1 cellular context compared by ENCODE assay signal in the genomic region with DNA sequence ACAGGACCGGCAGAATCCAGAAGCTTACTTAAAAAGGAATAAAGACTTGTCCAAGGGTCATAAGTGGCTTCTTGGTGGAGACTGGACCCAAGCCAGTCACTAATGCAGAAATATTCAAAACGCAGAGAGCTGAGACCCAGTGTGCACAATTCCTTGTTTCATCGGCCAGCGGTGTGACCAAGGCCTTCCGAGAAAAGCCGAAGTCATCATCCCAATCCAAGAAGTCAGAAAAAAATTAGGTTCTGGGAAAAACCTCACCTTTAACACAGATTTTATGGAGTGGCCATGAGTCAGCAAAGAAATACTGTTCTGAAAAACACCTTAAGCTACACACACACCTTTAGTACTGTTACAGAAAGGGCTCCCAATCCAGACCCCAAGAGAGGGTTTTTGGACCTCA.
TF ChIP-seq lines count a peak whose summit lies in the region.

No MANE protein-coding gene starts in this region.

TF ChIP-seq in K562, 482 proteins besides CTCF, POLR2A, EP300 and RAD21 (continued from another document):
- TF ChIP-seq, protein P1, sequence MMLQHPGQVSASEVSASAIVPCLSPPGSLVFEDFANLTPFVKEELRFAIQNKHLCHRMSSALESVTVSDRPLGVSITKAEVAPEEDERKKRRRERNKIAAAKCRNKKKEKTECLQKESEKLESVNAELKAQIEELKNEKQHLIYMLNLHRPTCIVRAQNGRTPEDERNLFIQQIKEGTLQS (IDR thresholded peaks at IDR 0.05), result peak; percentile 9; the same call in 1 of the 2 replicates
- TF ChIP-seq, protein P1 (CRISPR knock-in tag; conservative IDR thresholded peaks at IDR 0.05), result no peak
- TF ChIP-seq JUND (IDR thresholded peaks at IDR 0.05; ENCODE audit: borderline replicate concordance, low read depth, low read length) (peak; percentile 29; the same call in 1 of the 2 replicates), JUND (tag; IDR thresholded peaks at IDR 0.05; ENCODE audit: borderline replicate concordance, low read depth, low read length) (no peak), DMBX1 (CRISPR knock-in tag; IDR thresholded peaks at IDR 0.05; ENCODE audit: borderline replicate concordance) (0 out of 2 replicates have a peak, but pooled peaks have one; percentile 51), ZKSCAN8 (CRISPR knock-in tag; IDR thresholded peaks at IDR 0.05) (0 out of 2 replicates have a peak, but pooled peaks have one; percentile 15), NFE2L1 (tag; IDR thresholded peaks at IDR 0.05; ENCODE audit: borderline replicate concordance, low read depth) (0 out of 2 replicates have a peak, but pooled peaks have one; percentile 44), CBFB (CRISPR knock-in tag; IDR thresholded peaks at IDR 0.05) (no peak), ZNF347 (CRISPR knock-in tag; IDR thresholded peaks at IDR 0.05; ENCODE audit: low read depth) (0 out of 2 replicates have a peak, but pooled peaks have one; percentile 35), ZNF41 (CRISPR knock-in tag; conservative IDR thresholded peaks at IDR 0.05) (0 out of 2 replicates have a peak, but pooled peaks have one; percentile 8), PTTG1 (tag; IDR thresholded peaks at IDR 0.05; ENCODE audit: low read depth) (no peak), ZNF316 (IDR thresholded peaks at IDR 0.05) (peak; percentile 82), ZNF175 (CRISPR knock-in tag; IDR thresholded peaks at IDR 0.05; ENCODE audit: low read depth) (0 out of 2 replicates have a peak, but pooled peaks have one; percentile 8), MAFK (IDR thresholded peaks at IDR 0.05; ENCODE audit: low read length) (peak; percentile 50; the same call in 1 of the 2 replicates), HDAC1 (IDR thresholded peaks at IDR 0.05) (no peak), ETV1 (tag; conservative IDR thresholded peaks at IDR 0.05; ENCODE audit: low read depth) (0 out of 2 replicates have a peak, but pooled peaks have one; percentile 9), MAFG (tag; conservative IDR thresholded peaks at IDR 0.05) (peak; percentile 45; the same call in 1 of the 2 replicates)
- TF ChIP-seq, protein P2, sequence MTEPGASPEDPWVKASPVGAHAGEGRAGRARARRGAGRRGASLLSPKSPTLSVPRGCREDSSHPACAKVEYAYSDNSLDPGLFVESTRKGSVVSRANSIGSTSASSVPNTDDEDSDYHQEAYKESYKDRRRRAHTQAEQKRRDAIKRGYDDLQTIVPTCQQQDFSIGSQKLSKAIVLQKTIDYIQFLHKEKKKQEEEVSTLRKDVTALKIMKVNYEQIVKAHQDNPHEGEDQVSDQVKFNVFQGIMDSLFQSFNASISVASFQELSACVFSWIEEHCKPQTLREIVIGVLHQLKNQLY (CRISPR knock-in tag; conservative IDR thresholded peaks at IDR 0.05), result no peak
- TF ChIP-seq, protein P3, sequence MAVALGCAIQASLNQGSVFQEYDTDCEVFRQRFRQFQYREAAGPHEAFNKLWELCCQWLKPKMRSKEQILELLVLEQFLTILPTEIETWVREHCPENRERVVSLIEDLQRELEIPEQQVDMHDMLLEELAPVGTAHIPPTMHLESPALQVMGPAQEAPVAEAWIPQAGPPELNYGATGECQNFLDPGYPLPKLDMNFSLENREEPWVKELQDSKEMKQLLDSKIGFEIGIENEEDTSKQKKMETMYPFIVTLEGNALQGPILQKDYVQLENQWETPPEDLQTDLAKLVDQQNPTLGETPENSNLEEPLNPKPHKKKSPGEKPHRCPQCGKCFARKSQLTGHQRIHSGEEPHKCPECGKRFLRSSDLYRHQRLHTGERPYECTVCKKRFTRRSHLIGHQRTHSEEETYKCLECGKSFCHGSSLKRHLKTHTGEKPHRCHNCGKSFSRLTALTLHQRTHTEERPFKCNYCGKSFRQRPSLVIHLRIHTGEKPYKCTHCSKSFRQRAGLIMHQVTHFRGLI (CRISPR knock-in tag; IDR thresholded peaks at IDR 0.05), result peak; percentile 17; the same call in 1 of the 2 replicates
